In genomic region chr5:67815455-67816391, GRCh38 we compare ENCODE assay signal across 2 cellular contexts.
TF ChIP-seq lines count a peak whose summit lies in the region.

No MANE protein-coding gene starts in this region.

TF ChIP-seq in K562, 482 proteins besides CTCF, POLR2A, EP300 and RAD21 (continued from another document and continues in another):
- TF ChIP-seq ZNF518B (CRISPR knock-in tag; IDR thresholded peaks at IDR 0.05) (no peak), JUND (IDR thresholded peaks at IDR 0.05; ENCODE audit: borderline replicate concordance, low read depth, low read length) (no peak), JUND (tag; IDR thresholded peaks at IDR 0.05; ENCODE audit: borderline replicate concordance, low read depth, low read length) (peak; percentile 23; the same call in 1 of the 3 replicates), ERF (CRISPR knock-in tag; IDR thresholded peaks at IDR 0.05) (no peak), ARID1B (IDR thresholded peaks at IDR 0.05) (peak; percentile 72), TAL1 (IDR thresholded peaks at IDR 0.05) (peak; percentile 55; the same call in 1 of the 2 replicates), ZNF583 (CRISPR knock-in tag; IDR thresholded peaks at IDR 0.05) (no peak), MTF1 (CRISPR knock-in tag; IDR thresholded peaks at IDR 0.05; ENCODE audit: borderline replicate concordance) (no peak), ZNF551 (CRISPR knock-in tag; IDR thresholded peaks at IDR 0.05) (no peak), MAFF (IDR thresholded peaks at IDR 0.05; ENCODE audit: low read length) (peak; percentile 64), CBFA2T3 (IDR thresholded peaks at IDR 0.05) (peak; percentile 72), PRDM10 (IDR thresholded peaks at IDR 0.05; ENCODE audit: partially characterized antibody) (peak; percentile 9), ZNF507 (tag; conservative IDR thresholded peaks at IDR 0.05) (no peak), SMARCA4 (IDR thresholded peaks at IDR 0.05) (0 out of 2 replicates have a peak, but pooled peaks have one; percentile 41), DPF2 (IDR thresholded peaks at IDR 0.05) (peak; percentile 68)

TF ChIP-seq in HepG2, 621 proteins besides CTCF, POLR2A, EP300 and RAD21 (continued from another document and continues in another):
- TF ChIP-seq ZNF414 (CRISPR knock-in tag; IDR thresholded peaks at IDR 0.05) (no peak), LCORL (IDR thresholded peaks at IDR 0.05) (no peak), LCORL (CRISPR knock-in tag; IDR thresholded peaks at IDR 0.05) (peak; percentile 67), ZFP1 (CRISPR knock-in tag; IDR thresholded peaks at IDR 0.05) (no peak), GFI1 (CRISPR knock-in tag; IDR thresholded peaks at IDR 0.05; ENCODE audit: borderline replicate concordance) (peak; percentile 59; the same call in 1 of the 2 replicates), GPBP1L1 (CRISPR knock-in tag; IDR thresholded peaks at IDR 0.05) (no peak), ELF4 (CRISPR knock-in tag; IDR thresholded peaks at IDR 0.05; ENCODE audit: borderline replicate concordance) (0 out of 2 replicates have a peak, but pooled peaks have one; percentile 23), NFE2L2 (IDR thresholded peaks at IDR 0.05; ENCODE audit: low read length) (0 out of 2 replicates have a peak, but pooled peaks have one; percentile 39), CREB1 (IDR thresholded peaks at IDR 0.05) (no peak), CREB1 (CRISPR knock-in tag; IDR thresholded peaks at IDR 0.05) (peak; percentile 54), KLF11 (CRISPR knock-in tag; IDR thresholded peaks at IDR 0.05) (no peak), ZNF724P (CRISPR knock-in tag; IDR thresholded peaks at IDR 0.05; ENCODE audit: borderline replicate concordance) (no peak), ZNF674 (CRISPR knock-in tag; IDR thresholded peaks at IDR 0.05; ENCODE audit: low read depth) (no peak), ZEB1 (IDR thresholded peaks at IDR 0.05; ENCODE audit: insufficient replicate concordance, low read depth) (no peak), ZNF121 (CRISPR knock-in tag; IDR thresholded peaks at IDR 0.05) (no peak), ZNF557 (CRISPR knock-in tag; IDR thresholded peaks at IDR 0.05) (no peak), MED13 (CRISPR knock-in tag; IDR thresholded peaks at IDR 0.05) (no peak), ONECUT2 (CRISPR knock-in tag; IDR thresholded peaks at IDR 0.05) (peak; percentile 86), AHDC1 (CRISPR knock-in tag; IDR thresholded peaks at IDR 0.05; ENCODE audit: borderline replicate concordance) (peak; percentile 62; the same call in 1 of the 2 replicates), DPF2 (CRISPR knock-in tag; IDR thresholded peaks at IDR 0.05; ENCODE audit: borderline replicate concordance, low read depth) (peak; percentile 48; the same call in 1 of the 2 replicates), SOX5 (CRISPR knock-in tag; IDR thresholded peaks at IDR 0.05; ENCODE audit: borderline replicate concordance) (peak; percentile 84; the same call in 1 of the 2 replicates), NCOR1 (IDR thresholded peaks at IDR 0.05; ENCODE audit: borderline replicate concordance, low read length) (no peak), ZNF589 (CRISPR knock-in tag; conservative IDR thresholded peaks at IDR 0.05) (no peak), SOX6 (IDR thresholded peaks at IDR 0.05) (no peak), SOX6 (CRISPR knock-in tag; IDR thresholded peaks at IDR 0.05) (peak; percentile 89), FOXO4 (CRISPR knock-in tag; conservative IDR thresholded peaks at IDR 0.05) (no peak), ARID3A (IDR thresholded peaks at IDR 0.05; ENCODE audit: low read depth, low read length) (peak; percentile 34; the same call in 1 of the 2 replicates), ZFP36L2 (CRISPR knock-in tag; IDR thresholded peaks at IDR 0.05) (no peak), HOXA7 (CRISPR knock-in tag; IDR thresholded peaks at IDR 0.05) (no peak), MAFK (conservative IDR thresholded peaks at IDR 0.05 in 1 of 2, IDR thresholded peaks at IDR 0.05 in 1 of 2; ENCODE audit: low read length in 2 of 2) (peak; percentile 29 to 41; a peak in 2 of 4 replicates), RFX3 (CRISPR knock-in tag; IDR thresholded peaks at IDR 0.05) (no peak), ARID5B (CRISPR knock-in tag; IDR thresholded peaks at IDR 0.05) (peak; percentile 85), MLXIP (CRISPR knock-in tag; IDR thresholded peaks at IDR 0.05; ENCODE audit: borderline replicate concordance) (no peak), FOSL1 (CRISPR knock-in tag; IDR thresholded peaks at IDR 0.05; ENCODE audit: borderline replicate concordance) (no peak)
